Comparison of ENCODE assay signal across 19 cellular contexts in genomic region chr16:72428611-72429376, GRCh38.
A peak's percentile ranks its signal among the peaks of the same experiment; 100 is the strongest.
DNase-seq lines count a peak whose midpoint lies in the region.
"Had no signal": no experiment of that assay in that cellular context is flagged by ENCODE, and none has a peak within 500 bp of the region (broad histone marks: within the 10 kb centered on the region; RNA-seq: fewer than 3 reads in every experiment).

No MANE protein-coding gene starts in this region.

- in situ Hi-C loops in G401 (cut with HindIII; ENCODE audit: low sequenced_read_pairs) = no loop called here

- DNase-seq in G401 (ENCODE audit: low spot score) = peak; percentile 79
- DNase-seq in amygdala (lab: John Stamatoyannopoulos, UW) = peak in 50 of 56 donors; percentile 5 to 91 (median 58)
- peak; percentile 99 for DNase-seq in globus pallidus (ENCODE audit: low spot score)
- peak in 51 of 56 donors; percentile 3 to 89 (median 70) for DNase-seq in nucleus accumbens (lab: John Stamatoyannopoulos, UW)
- no peak for DNase-seq in NCI-H2081 treated with DMSO at 0.1 percent for 48 hours (lab: John Stamatoyannopoulos, UW)
- no peak for DNase-seq in NCI-H82 (lab: John Stamatoyannopoulos, UW)
- DNase-seq in iPS-NIHi7 (ENCODE audit: extremely low spot score) = no peak
- no peak for DNase-seq in activated CD4-positive, alpha-beta T cell treated with anti-CD3 and anti-CD28 coated beads for 4 hours
- DNase-seq: activated CD4-positive, CD25-positive, alpha-beta regulatory T cell treated with anti-CD3 and anti-CD28 coated beads, Interleukin-2, amount 50 U/mL, for 72 hours; activated CD8-positive, alpha-beta T cell treated with anti-CD3 and anti-CD28 coated beads for 36 hours; activated naive CD4-positive, alpha-beta T cell treated with anti-CD3 and anti-CD28 coated beads, Interleukin-2, amount 50 U/mL, for 16 hours; aorta; DND-41; H7; mucosa of descending colon; NCI-H2171 treated with DMSO at 0.1 percent for 48 hours; sigmoid colon; stimulated activated CD4-positive, alpha-beta T cell treated with anti-CD3 and anti-CD28 coated beads, Interleukin-4, amount 100 ng/mL, for 24 hours; T-helper 17 cell had no signal

Comparison
In these comparisons a context has a peak if more than half of its experiments do, and no peak if none do; other contexts are left out.
1. DNase-seq: peak in G401 (single experiment), amygdala (50 of 56), globus pallidus (single experiment) and nucleus accumbens (51 of 56); none in NCI-H2081 treated with DMSO at 0.1 percent for 48 hours (single experiment), NCI-H82 (single experiment), iPS-NIHi7 (single experiment) and activated CD4-positive, alpha-beta T cell treated with anti-CD3 and anti-CD28 coated beads for 4 hours (0 of 2).